Comparison of ENCODE assay signal across 9 cellular contexts in the genomic region with DNA sequence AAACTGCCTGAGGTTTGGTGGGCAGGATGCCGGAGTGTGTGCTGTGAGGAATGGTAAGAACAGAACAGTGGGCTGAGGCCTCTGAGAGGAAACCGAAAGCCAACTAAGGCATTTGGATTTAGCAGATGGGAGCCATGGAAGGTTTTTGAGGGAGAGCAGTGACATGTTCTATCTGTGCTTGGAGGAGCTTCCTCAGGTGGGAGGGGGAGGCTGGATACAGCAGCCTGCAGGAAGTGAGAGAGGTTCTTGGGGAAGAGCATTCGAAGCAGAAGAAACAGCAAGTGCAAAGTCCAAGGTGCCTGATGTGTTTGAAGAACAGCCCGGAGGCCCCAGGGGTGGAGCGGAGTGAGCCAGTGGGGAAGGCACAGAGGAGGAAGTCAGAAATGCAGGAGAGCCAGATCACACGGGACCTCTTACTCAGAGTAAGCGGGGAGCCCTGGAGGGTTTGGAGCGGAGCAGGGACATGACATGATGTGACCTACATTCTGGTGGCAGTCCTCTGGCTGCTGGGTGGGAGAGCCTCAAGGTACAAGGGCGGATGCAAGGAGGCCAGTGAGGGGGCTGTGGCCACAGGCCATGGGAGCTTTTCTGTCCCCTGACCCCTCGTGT. TPM values are rescaled to one million over a fixed set of nuclear protein-coding genes. Genes with fewer than 3 reads are reported as not detected.
DNase-seq lines count a peak whose midpoint lies in the region; ATAC-seq, FAIRE-seq and TF ChIP-seq lines count a peak whose summit lies in the region.
"Not testable (repeated sequence)": the region's sequence is repeated elsewhere in the genome, so short reads cannot be mapped to it uniquely, and the experiment has no call there.
"Had no signal": no experiment of that assay in that cellular context is flagged by ENCODE, and none has a peak within 500 bp of the region (broad histone marks: within the 10 kb centered on the region; RNA-seq: fewer than 3 reads in every experiment).

No MANE protein-coding gene starts in this region.

- FAIRE-seq in HTR-8/SVneo (lab: Jason Lieb, UNC): peak; percentile 83

- DNase-seq in CD14-positive monocyte (ENCODE audit: low spot score) (peak; percentile 41), Peyer's patch (peak in 2 of 3 donors; percentile 72 to 75), endodermal cell (peak; percentile 77), left lobe of liver (ENCODE audit: low spot score) (peak; percentile 32), testis (peak; percentile 14)
- not testable (repeated sequence) for DNase-seq in HTR-8/SVneo (ENCODE audit: insufficient read length, low spot score); neural progenitor cell (ENCODE audit: low spot score)
- DNase-seq in activated CD8-positive, alpha-beta memory T cell treated with anti-CD3 and anti-CD28 coated beads, Interleukin-2, amount 50 U/mL, for 48 hours: peak; percentile 10

- 69 to 72% methylated on average over 2 to 9 of the region's 10 CpGs for WGBS in endodermal cell (ENCODE audit: insufficient coverage in 1 of 2, insufficient read length in 1 of 2), 2 experiments
- 66 to 73% methylated on average over 8 to 10 of the region's 10 CpGs for WGBS in testis, 2 donors

- not testable (repeated sequence) for H3K4me3 Mint-ChIP-seq in CD14-positive monocyte, neural progenitor cell
- peak overlapping the region; percentile 37 for H3K4me3 Mint-ChIP-seq in endodermal cell

- H3K36me3 ChIP-seq in Peyer's patch; endodermal cell (ENCODE audit: control insufficient read depth, insufficient read depth, low read length); neural progenitor cell; testis (ENCODE audit: low read depth, missing control alignments): not testable (repeated sequence)

- H3K27me3 ChIP-seq in Peyer's patch; endodermal cell (ENCODE audit: control insufficient read depth, insufficient read depth, low read length, poor library complexity, severe bottlenecking); neural progenitor cell; testis: not testable (repeated sequence)

- peaks cover 0 to 12% (median 1%) of the 10 kb centered on the region in 3 donors for H3K27me3 Mint-ChIP-seq in CD14-positive monocyte (ENCODE audit: low read depth in 3 of 3)
- H3K27me3 Mint-ChIP-seq in endodermal cell (ENCODE audit: insufficient read depth): not testable (repeated sequence)
- H3K27me3 Mint-ChIP-seq in neural progenitor cell (ENCODE audit: insufficient read depth, low read depth): peaks cover 12% of the 10 kb centered on the region

- H3K4me1 ChIP-seq in Peyer's patch: not testable (repeated sequence)
- H3K4me1 ChIP-seq in endodermal cell (ENCODE audit: control insufficient read depth, insufficient read depth, low read length): peaks cover 15% of the 10 kb centered on the region
- H3K4me1 ChIP-seq in neural progenitor cell: peaks cover 26% of the 10 kb centered on the region
- H3K4me1 ChIP-seq in testis: peaks cover 11% of the 10 kb centered on the region

- not testable (repeated sequence) for TF ChIP-seq POLR2A in Peyer's patch (IDR thresholded peaks at IDR 0.05); testis (IDR thresholded peaks at IDR 0.05)

- H3K4me3 ChIP-seq in Peyer's patch: peak overlapping the region in 2 of 4 donors; percentile 20 to 42
- not testable (repeated sequence) for H3K4me3 ChIP-seq in endodermal cell (ENCODE audit: low read length); neural progenitor cell; testis

- H3K79me2 ChIP-seq in neural progenitor cell (ENCODE audit: low read depth): not testable (repeated sequence)

- not testable (repeated sequence) for H3K36me3 Mint-ChIP-seq in CD14-positive monocyte; endodermal cell (ENCODE audit: low read depth); neural progenitor cell

- not testable (repeated sequence) for H4K20me1 ChIP-seq in neural progenitor cell (ENCODE audit: low read depth)

- H3K27ac Mint-ChIP-seq in CD14-positive monocyte (peak overlapping the region in 1 of 7 donors; percentile 19), endodermal cell (peak overlapping the region; percentile 95), neural progenitor cell (peak overlapping the region; percentile 6)

- not testable (repeated sequence) for H3K9me3 Mint-ChIP-seq in CD14-positive monocyte, endodermal cell, neural progenitor cell

- intact Hi-C loops in CD14-positive monocyte (cut with micrococcal nuclease); testis (cut with DNase I; ENCODE audit: low total_unique reads): not testable (repeated sequence)

- H3K4me1 Mint-ChIP-seq in CD14-positive monocyte: not testable (repeated sequence)
- H3K4me1 Mint-ChIP-seq in endodermal cell: peaks cover 49% of the 10 kb centered on the region
- H3K4me1 Mint-ChIP-seq in neural progenitor cell: peaks cover 25% of the 10 kb centered on the region

- peak overlapping the region in 2 of 4 donors; percentile 35 to 65 for H3K27ac ChIP-seq in Peyer's patch
- H3K27ac ChIP-seq in endodermal cell (ENCODE audit: low read depth, low read length); neural progenitor cell; testis: not testable (repeated sequence)

- H3K4me2 ChIP-seq in neural progenitor cell: not testable (repeated sequence)

- not testable (repeated sequence) for ATAC-seq in left lobe of liver

- not testable (repeated sequence) for H3K9ac ChIP-seq in endodermal cell (ENCODE audit: extremely low read depth, low read length, poor library complexity, severe bottlenecking); neural progenitor cell

- H3K9me3 ChIP-seq in Peyer's patch; endodermal cell (ENCODE audit: control insufficient read depth, low read length); neural progenitor cell (ENCODE audit: low read depth); testis: not testable (repeated sequence)

- TF ChIP-seq CTCF in CD14-positive monocyte (IDR thresholded peaks at IDR 0.05); Peyer's patch (IDR thresholded peaks at IDR 0.05); endodermal cell (conservative IDR thresholded peaks at IDR 0.05); neural progenitor cell (IDR thresholded peaks at IDR 0.05); testis (IDR thresholded peaks at IDR 0.05): not testable (repeated sequence)

- H2AFZ ChIP-seq in neural progenitor cell (replicated peaks): not testable (repeated sequence)

- H3F3A ChIP-seq in neural progenitor cell (ENCODE audit: low read depth): not testable (repeated sequence)

RNA-seq across cellular contexts. Expression of a gene that starts 10.9 kb away (rescaled TPM):
- polyA plus RNA-seq in CD14-positive monocyte (under 1 TPM in 1 of 2 donors, not detected in 1; 0.01 TPM), testis (ENCODE audit: insufficient read depth, low read depth, low replicate concordance) (6.6 TPM)
- total RNA-seq in Peyer's patch (10 to 100 TPM in 1 of 4 donors, 1 to 10 TPM in 2, under 1 TPM in 1; 0.88 to 24.8 (median 2.6) TPM), endodermal cell (1 to 10 TPM in 1 of 2 donors, under 1 TPM in 1; 0.35 to 1.4 TPM), left lobe of liver (0.88 TPM), neural progenitor cell (ENCODE audit: low replicate concordance) (not detected in 2 replicates), testis (1 to 10 TPM; 4.3 to 5.6 TPM)
- polyA plus RNA-seq in endodermal cell (2013, experiment 1 of 2): 1.8 TPM
- 1.3 TPM for polyA plus RNA-seq in endodermal cell (2013, experiment 2 of 2)
- total RNA-seq: CD8-positive, alpha-beta T cell had no signal
